In genomic region chr19:17226002-17226933, GRCh38 we compare ENCODE assay signal across 8 cellular contexts. TPM values are rescaled to one million over a fixed set of nuclear protein-coding genes. Genes with fewer than 3 reads are reported as not detected.
A peak's percentile ranks its signal among the peaks of the same experiment; 100 is the strongest.
DNase-seq lines count a peak whose midpoint lies in the region; ATAC-seq and TF ChIP-seq lines count a peak whose summit lies in the region.

TSS of gene OCEL1 (plus strand) at chr19:17226226. CDS start at chr19:17226248, 22 bp downstream.

- DNase-seq in AML-193 (lab: John Stamatoyannopoulos, UW) (peak; percentile 94 to 97), NCI-H460 (ENCODE audit: extremely low read depth, low read depth) (peak; percentile 94), islet precursor cell (peak; percentile 99)
- peak; percentile 93 for DNase-seq in central memory CD8-positive, alpha-beta T cell (ENCODE audit: low spot score in 2 of 2)
- DNase-seq in stimulated activated CD4-positive, alpha-beta T cell treated with anti-CD3 and anti-CD28 coated beads, Interleukin-12 subunit alpha, Interleukin-12 subunit beta, amount 100 ng/mL, for 4 hours, result peak; percentile 97

- peak; percentile 81 for ATAC-seq in HG03378 (IDR thresholded peaks at IDR 0.05; ENCODE audit: unreplicated experiment)
- ATAC-seq in activated CD4-positive, CD25-positive, alpha-beta regulatory T cell treated with anti-CD3 and anti-CD28 coated beads, Interleukin-2, amount 50 U/mL, for 24 hours, result peak; percentile 92 to 94
- peak; percentile 95 for ATAC-seq in central memory CD8-positive, alpha-beta T cell (replicated peaks; ENCODE audit: extremely low read depth, poor library complexity, severe bottlenecking)

- peak within 1 kb of the TSS; percentile 88 for H3K4me3 Mint-ChIP-seq in central memory CD8-positive, alpha-beta T cell

- peaks cover 6% of the 10 kb centered on the region for H3K4me1 Mint-ChIP-seq in central memory CD8-positive, alpha-beta T cell

- H3K27me3 Mint-ChIP-seq in central memory CD8-positive, alpha-beta T cell, result no peaks in the 10 kb centered on the region

- peak; percentile 94 for TF ChIP-seq POLR2A in GM19099 (IDR thresholded peaks at IDR 0.05; ENCODE audit: extremely low read depth, insufficient read length, low read depth)

- peaks cover 9% of the 10 kb centered on the region for H3K36me3 Mint-ChIP-seq in central memory CD8-positive, alpha-beta T cell (ENCODE audit: insufficient read depth)

- H3K9me3 Mint-ChIP-seq in central memory CD8-positive, alpha-beta T cell, result no peaks in the 10 kb centered on the region

- peak within 1 kb of the TSS; percentile 94 for H3K27ac Mint-ChIP-seq in central memory CD8-positive, alpha-beta T cell (ENCODE audit: low read depth)

RNA-seq across cellular contexts. Expression of gene OCEL1, which starts in this region (rescaled TPM):
- 3.7 and 3.8 TPM in 2 replicates for total RNA-seq in NCI-H460 (2014; rRNA removed; shearing (Covaris generic))
- 1.6 and 3.9 TPM in 2 replicates for polyA plus RNA-seq in NCI-H460 (2014; cell fraction: nucleus; rRNA removed)

Comparison
In these comparisons a context has a peak if more than half of its experiments do, and no peak if none do; other contexts are left out.
1. Peak in every context shown above with its lines: DNase-seq and ATAC-seq.